ENCODE assay signal across 8 cellular contexts in the genomic region with DNA sequence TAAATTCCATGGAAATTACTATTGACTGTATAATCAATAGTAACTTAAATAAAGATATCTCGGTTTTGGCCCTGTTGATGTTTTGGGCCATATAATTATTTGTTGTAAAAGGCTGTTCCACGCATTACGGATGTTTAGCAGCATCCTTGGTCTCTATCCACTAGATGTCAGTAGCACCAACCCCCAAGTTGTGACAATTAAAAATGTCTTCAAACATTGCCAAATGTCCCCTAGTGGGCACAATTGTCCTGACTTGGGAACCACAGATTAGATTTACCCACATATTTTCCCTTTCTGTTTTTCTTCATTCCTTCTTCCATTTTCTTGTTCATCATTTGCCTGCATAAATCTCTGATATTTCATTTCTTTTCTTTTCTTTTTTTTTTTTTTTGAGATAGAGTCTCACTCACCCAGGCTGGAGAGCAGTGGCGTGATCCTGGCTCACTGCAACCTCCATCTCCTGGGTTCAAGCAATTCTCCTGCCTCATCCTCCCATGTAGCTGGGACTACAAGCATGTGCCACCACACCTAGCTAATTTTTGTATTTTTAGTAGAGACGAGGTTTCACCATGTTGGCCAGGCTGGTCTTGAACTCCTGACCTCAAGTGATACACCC. TPM values are rescaled to one million over a fixed set of nuclear protein-coding genes. Genes with fewer than 3 reads are reported as not detected.
A peak's percentile ranks its signal among the peaks of the same experiment; 100 is the strongest.
DNase-seq lines count a peak whose midpoint lies in the region; ATAC-seq, FAIRE-seq and TF ChIP-seq lines count a peak whose summit lies in the region.

No MANE protein-coding gene starts in this region.

- no peak for TF ChIP-seq POLR2A in K562 (conservative IDR thresholded peaks at IDR 0.05)

- no peak for DNase-seq in D721Med (ENCODE audit: insufficient read length, low spot score)
- peak; percentile 25 for DNase-seq in NCI-H510A (lab: John Stamatoyannopoulos, UW)
- DNase-seq in K562 (ENCODE audit: extremely low read depth in 1 of 4, low spot score in 3 of 4): peak; percentile 19 to 71 (median 40)
- no peak for DNase-seq in lower lobe of right lung
- DNase-seq in effector memory CD4-positive, alpha-beta T cell: no peak

- in situ Hi-C loops in K562 (cut with MboI): no loop called here

- intact Hi-C loops in K562 (cut with micrococcal nuclease) (loop anchor here (1.0 kb wide), 1 partner anchor 179 kb away; no protein-coding TSS in a partner anchor), lower lobe of right lung (cut with DNase I) (no loop called here)

- no peak overlapping the region for H3K4me2 ChIP-seq in K562 (ENCODE audit: insufficient read depth, low read length)

- H3K4me3 ChIP-seq in K562 (no peak overlapping the region), lower lobe of right lung (no peak overlapping the region)
- H3K4me3 ChIP-seq in effector memory CD4-positive, alpha-beta T cell (ENCODE audit: insufficient read depth, low read depth, low read length, poor library complexity, severe bottlenecking): no peak overlapping the region

- H3K9me3 ChIP-seq in K562 (replicated peaks; ENCODE audit: control insufficient read depth, insufficient read depth, low read depth, low read length): no peaks in the 10 kb centered on the region
- H3K9me3 ChIP-seq in lower lobe of right lung: no peaks in the 10 kb centered on the region
- no peaks in the 10 kb centered on the region for H3K9me3 ChIP-seq in effector memory CD4-positive, alpha-beta T cell (ENCODE audit: control insufficient read depth, low read length)

- no peak for FAIRE-seq in D721Med (lab: Jason Lieb, UNC)
- peak; percentile 94 for FAIRE-seq in K562 (lab: Jason Lieb, UNC)

- H3K79me2 ChIP-seq in K562 (ENCODE audit: control insufficient read depth, insufficient read depth, low read length): no peaks in the 10 kb centered on the region

- H2AFZ ChIP-seq in K562 (ENCODE audit: low read depth, low read length): no peak overlapping the region

- H3K9me1 ChIP-seq in K562 (ENCODE audit: control insufficient read depth, insufficient read depth, low read length): no peaks in the 10 kb centered on the region

- H4K20me1 ChIP-seq in K562 (replicated peaks; ENCODE audit: control insufficient read depth, insufficient read depth, low read length): no peaks in the 10 kb centered on the region

- peak; percentile 66 for ATAC-seq in GM18861 (IDR thresholded peaks at IDR 0.05; ENCODE audit: unreplicated experiment)
- peak; percentile 92 for ATAC-seq in K562
- ATAC-seq in lower lobe of right lung: no peak
- ATAC-seq in HG03521 (IDR thresholded peaks at IDR 0.05; ENCODE audit: unreplicated experiment): no peak
- no peak for ATAC-seq in HG03025 (IDR thresholded peaks at IDR 0.05; ENCODE audit: low FRiP score, unreplicated experiment)

- no peak for TF ChIP-seq EP300 in K562 (IDR thresholded peaks at IDR 0.05; ENCODE audit: low read length)

- no peak overlapping the region for H3K9ac ChIP-seq in K562 (ENCODE audit: insufficient read depth in 1 of 2, low read depth in 2 of 2, low read length in 2 of 2)

- H3K27ac ChIP-seq in K562 (ENCODE audit: extremely low read depth, low read depth, low read length): no peak overlapping the region
- no peak overlapping the region for H3K27ac ChIP-seq in lower lobe of right lung
- no peak overlapping the region for H3K27ac ChIP-seq in effector memory CD4-positive, alpha-beta T cell (ENCODE audit: insufficient read depth, low read length, poor library complexity, severe bottlenecking)

- peak; percentile 79 to 83 for TF ChIP-seq RAD21 in K562 (CRISPR knock-in tag; conservative IDR thresholded peaks at IDR 0.05 in 1 of 2, IDR thresholded peaks at IDR 0.05 in 1 of 2)

- CTCF ChIA-PET in K562 (lab: Yijun Ruan, JAX; ENCODE audit: low intra/inter-chr PET ratio): interaction anchor here (0.6 to 3.5 kb wide), 5 partner anchors 102 to 183 kb away, joined by 3 to 29 read pairs (median 3); no protein-coding TSS in a partner anchor

- H3K27me3 ChIP-seq in K562 (ENCODE audit: control insufficient read depth in 2 of 2, insufficient read depth in 2 of 2, low read length in 2 of 2): peaks cover 0 to 3% of the 10 kb centered on the region in 2 experiments; a peak in 1 of 5 replicates
- H3K27me3 ChIP-seq in lower lobe of right lung (ENCODE audit: low read depth): no peaks in the 10 kb centered on the region
- no peaks in the 10 kb centered on the region for H3K27me3 ChIP-seq in effector memory CD4-positive, alpha-beta T cell (replicated peaks; ENCODE audit: control insufficient read depth, insufficient read depth, low read length, poor library complexity, severe bottlenecking)

- no peaks in the 10 kb centered on the region for H3K36me3 ChIP-seq in K562 (ENCODE audit: control insufficient read depth, insufficient read depth, low read length)
- H3K36me3 ChIP-seq in lower lobe of right lung: no peaks in the 10 kb centered on the region
- H3K36me3 ChIP-seq in effector memory CD4-positive, alpha-beta T cell (ENCODE audit: control insufficient read depth, insufficient read depth, low read length): no peaks in the 10 kb centered on the region

- H3K4me1 ChIP-seq in K562 (replicated peaks in 1 of 2; ENCODE audit: control insufficient read depth in 2 of 2, insufficient read depth in 2 of 2, low read length in 2 of 2) (no peaks in the 10 kb centered on the region), lower lobe of right lung (no peaks in the 10 kb centered on the region)
- no peaks in the 10 kb centered on the region for H3K4me1 ChIP-seq in effector memory CD4-positive, alpha-beta T cell (ENCODE audit: control insufficient read depth, insufficient read depth, low read length, poor library complexity, severe bottlenecking)

- TF ChIP-seq CTCF in D721Med (IDR thresholded peaks at IDR 0.05; ENCODE audit: insufficient read depth, missing control alignments) (peak; percentile 61), K562 (IDR thresholded peaks at IDR 0.05 in 2 of 3, conservative IDR thresholded peaks at IDR 0.05 in 1 of 3; ENCODE audit: insufficient read depth in 2 of 3, low read depth in 1 of 3, low read length in 3 of 3) (peak; percentile 87 to 99 (median 99)), lower lobe of right lung (IDR thresholded peaks at IDR 0.05) (peak; percentile 54)

- POLR2A ChIA-PET in K562 (lab: Yijun Ruan, JAX): no interaction called here

- WGBS in K562 (ENCODE audit: insufficient coverage, low coverage, missing lambda C conversion rate): 1% methylated on average over 4 of the region's 5 CpGs

- BruUV-seq in K562 (replicated peaks; lab: Mats Ljungman, UMichigan): no TSS peak

RNA-seq across cellular contexts. Expression of gene WFDC8, which starts 13.6 kb away (rescaled TPM):
- not detected in 2 replicates for total RNA-seq in K562 (2011; cell fraction: chromatin; rRNA removed; ENCODE audit: low replicate concordance)
- not detected in 2 replicates for total RNA-seq in K562 (2011; cell fraction: nucleolus; rRNA removed)
- total RNA-seq in K562 (2011; cell fraction: nucleoplasm; rRNA removed): not detected in 2 replicates
- total RNA-seq in K562 (2014; rRNA removed) (not detected in 2 replicates), K562 (2014; rRNA removed; fragmentation: Illumina TruSeq; extraction: Trizol) (not detected in 2 replicates), K562 (2015; rRNA removed; fragmentation: Illumina TruSeq; extraction: Trizol) (not detected in 2 replicates), K562 (2021) (not detected in 2 replicates), lower lobe of right lung (not detected)
- polyA plus RNA-seq in K562 (2011; rRNA removed) (not detected in 2 replicates), K562 (2014; fragmentation: Illumina TruSeq; extraction: Trizol) (not detected in 2 replicates), K562 (2014; fragmentation: Nextera tagmentation; extraction: Ambion mirVana) (not detected), K562 (2014; rRNA removed) (not detected in 2 replicates)
- not detected in 2 replicates for polyA plus RNA-seq in K562 (2011; cell fraction: cytosol; rRNA removed)
- polyA plus RNA-seq in K562 (2011; cell fraction: nucleus; rRNA removed): not detected in 2 replicates
- polyA plus RNA-seq in K562 (2012): not detected in 2 replicates
- polyA minus RNA-seq in K562 (2011; rRNA and poly(A)+ RNA removed): not detected in 2 replicates
- polyA minus RNA-seq in K562 (2011; cell fraction: cytosol; rRNA and poly(A)+ RNA removed): not detected in 2 replicates
- not detected in 2 replicates for polyA minus RNA-seq in K562 (2011; cell fraction: nucleus; rRNA and poly(A)+ RNA removed)

RNA-seq across cellular contexts. Expression of gene WFDC10A, which starts 36.9 kb away (rescaled TPM):
- total RNA-seq in K562 (2011; cell fraction: chromatin; rRNA removed; ENCODE audit: low replicate concordance): not detected in 2 replicates
- not detected in 2 replicates for total RNA-seq in K562 (2011; cell fraction: nucleolus; rRNA removed)
- total RNA-seq in K562 (2011; cell fraction: nucleoplasm; rRNA removed): not detected in 2 replicates
- total RNA-seq in K562 (2014; rRNA removed) (not detected in 2 replicates), K562 (2014; rRNA removed; fragmentation: Illumina TruSeq; extraction: Trizol) (not detected in 2 replicates), K562 (2015; rRNA removed; fragmentation: Illumina TruSeq; extraction: Trizol) (not detected in 2 replicates), K562 (2021) (not detected in 2 replicates), lower lobe of right lung (not detected)
- polyA plus RNA-seq in K562 (2011; rRNA removed) (not detected in 2 replicates), K562 (2014; fragmentation: Illumina TruSeq; extraction: Trizol) (not detected in 2 replicates), K562 (2014; fragmentation: Nextera tagmentation; extraction: Ambion mirVana) (not detected), K562 (2014; rRNA removed) (not detected in 2 replicates)
- polyA plus RNA-seq in K562 (2011; cell fraction: cytosol; rRNA removed): not detected in 2 replicates
- not detected in 2 replicates for polyA plus RNA-seq in K562 (2011; cell fraction: nucleus; rRNA removed)
- polyA plus RNA-seq in K562 (2012): not detected in 2 replicates
- not detected in 2 replicates for polyA minus RNA-seq in K562 (2011; rRNA and poly(A)+ RNA removed)
- not detected in 2 replicates for polyA minus RNA-seq in K562 (2011; cell fraction: cytosol; rRNA and poly(A)+ RNA removed)
- not detected in 2 replicates for polyA minus RNA-seq in K562 (2011; cell fraction: nucleus; rRNA and poly(A)+ RNA removed)

RNA-seq across cellular contexts. Expression of gene WFDC9, which starts 38.4 kb away (rescaled TPM):
- total RNA-seq in K562 (2011; cell fraction: chromatin; rRNA removed; ENCODE audit: low replicate concordance): not detected in 2 replicates
- not detected in 2 replicates for total RNA-seq in K562 (2011; cell fraction: nucleolus; rRNA removed)
- total RNA-seq in K562 (2011; cell fraction: nucleoplasm; rRNA removed): not detected in 2 replicates
- total RNA-seq in K562 (2014; rRNA removed) (not detected in 2 replicates), K562 (2014; rRNA removed; fragmentation: Illumina TruSeq; extraction: Trizol) (not detected in 2 replicates), K562 (2015; rRNA removed; fragmentation: Illumina TruSeq; extraction: Trizol) (not detected in 2 replicates), K562 (2021) (not detected in 2 replicates), lower lobe of right lung (not detected)
- polyA plus RNA-seq in K562 (2011; rRNA removed) (not detected in 2 replicates), K562 (2014; fragmentation: Illumina TruSeq; extraction: Trizol) (not detected in 2 replicates), K562 (2014; fragmentation: Nextera tagmentation; extraction: Ambion mirVana) (not detected), K562 (2014; rRNA removed) (not detected in 2 replicates)
- polyA plus RNA-seq in K562 (2011; cell fraction: cytosol; rRNA removed): not detected in 2 replicates
- polyA plus RNA-seq in K562 (2011; cell fraction: nucleus; rRNA removed): not detected in 2 replicates
- polyA plus RNA-seq in K562 (2012): not detected in 2 replicates
- polyA minus RNA-seq in K562 (2011; rRNA and poly(A)+ RNA removed): not detected in 2 replicates
- not detected in 2 replicates for polyA minus RNA-seq in K562 (2011; cell fraction: cytosol; rRNA and poly(A)+ RNA removed)
- not detected in 2 replicates for polyA minus RNA-seq in K562 (2011; cell fraction: nucleus; rRNA and poly(A)+ RNA removed)

RNA-seq across cellular contexts. Expression of gene EPPIN, which starts 45.5 kb away (rescaled TPM):
- total RNA-seq in K562 (2011; cell fraction: chromatin; rRNA removed; ENCODE audit: low replicate concordance): not detected in 2 replicates
- total RNA-seq in K562 (2011; cell fraction: nucleolus; rRNA removed): not detected in 2 replicates
- total RNA-seq in K562 (2011; cell fraction: nucleoplasm; rRNA removed): not detected in 2 replicates
- total RNA-seq in K562 (2014; rRNA removed) (not detected in 2 replicates), K562 (2014; rRNA removed; fragmentation: Illumina TruSeq; extraction: Trizol) (not detected in 2 replicates), K562 (2015; rRNA removed; fragmentation: Illumina TruSeq; extraction: Trizol) (not detected in 2 replicates), K562 (2021) (not detected in 2 replicates), lower lobe of right lung (0.38 TPM)
- polyA plus RNA-seq in K562 (2011; rRNA removed) (not detected in 2 replicates), K562 (2014; fragmentation: Illumina TruSeq; extraction: Trizol) (not detected in 2 replicates), K562 (2014; fragmentation: Nextera tagmentation; extraction: Ambion mirVana) (not detected), K562 (2014; rRNA removed) (not detected in 2 replicates)
- not detected in 2 replicates for polyA plus RNA-seq in K562 (2011; cell fraction: cytosol; rRNA removed)
- polyA plus RNA-seq in K562 (2011; cell fraction: nucleus; rRNA removed): not detected in 2 replicates
- polyA plus RNA-seq in K562 (2012): not detected in 2 replicates
- not detected in 2 replicates for polyA minus RNA-seq in K562 (2011; rRNA and poly(A)+ RNA removed)
- polyA minus RNA-seq in K562 (2011; cell fraction: cytosol; rRNA and poly(A)+ RNA removed): not detected in 2 replicates
- polyA minus RNA-seq in K562 (2011; cell fraction: nucleus; rRNA and poly(A)+ RNA removed): not detected in 2 replicates

RNA-seq across cellular contexts. Expression of gene WFDC6, which starts 53.4 kb away (rescaled TPM):
- total RNA-seq in K562 (2011; cell fraction: chromatin; rRNA removed; ENCODE audit: low replicate concordance): not detected in 2 replicates
- not detected in 2 replicates for total RNA-seq in K562 (2011; cell fraction: nucleolus; rRNA removed)
- total RNA-seq in K562 (2011; cell fraction: nucleoplasm; rRNA removed): not detected in 2 replicates
- total RNA-seq in K562 (2014; rRNA removed) (not detected in 2 replicates), K562 (2014; rRNA removed; fragmentation: Illumina TruSeq; extraction: Trizol) (not detected in 2 replicates), K562 (2015; rRNA removed; fragmentation: Illumina TruSeq; extraction: Trizol) (not detected in 2 replicates), K562 (2021) (not detected in 2 replicates), lower lobe of right lung (not detected)
- polyA plus RNA-seq in K562 (2011; rRNA removed) (not detected in 2 replicates), K562 (2014; fragmentation: Illumina TruSeq; extraction: Trizol) (not detected in 2 replicates), K562 (2014; fragmentation: Nextera tagmentation; extraction: Ambion mirVana) (not detected), K562 (2014; rRNA removed) (not detected in 2 replicates)
- not detected in 2 replicates for polyA plus RNA-seq in K562 (2011; cell fraction: cytosol; rRNA removed)
- not detected in 2 replicates for polyA plus RNA-seq in K562 (2011; cell fraction: nucleus; rRNA removed)
- not detected in 2 replicates for polyA plus RNA-seq in K562 (2012)
- polyA minus RNA-seq in K562 (2011; rRNA and poly(A)+ RNA removed): not detected in 2 replicates
- not detected in 2 replicates for polyA minus RNA-seq in K562 (2011; cell fraction: cytosol; rRNA and poly(A)+ RNA removed)
- not detected in 2 replicates for polyA minus RNA-seq in K562 (2011; cell fraction: nucleus; rRNA and poly(A)+ RNA removed)

Comparison
In these comparisons a context has a peak if more than half of its experiments do, and no peak if none do; other contexts are left out.
1. DNase-seq: peak in NCI-H510A (single experiment) and K562 (4 of 4); none in D721Med (single experiment), lower lobe of right lung (single experiment) and effector memory CD4-positive, alpha-beta T cell (0 of 3).
2. ATAC-seq: peak in GM18861 (single experiment) and K562 (single experiment); none in lower lobe of right lung (0 of 2), HG03521 (single experiment) and HG03025 (single experiment).
3. Peak in every context shown above with its lines, with median percentiles within 50 percentile points of each other: CTCF ChIP-seq.